9 cellular contexts compared by ENCODE assay signal in genomic region chr17:75996665-75997590, GRCh38. TPM values are rescaled to one million over a fixed set of nuclear protein-coding genes. Genes with fewer than 3 reads are reported as not detected.
DNase-seq lines count a peak whose midpoint lies in the region; ATAC-seq and TF ChIP-seq lines count a peak whose summit lies in the region.
"Had no signal": no experiment of that assay in that cellular context is flagged by ENCODE, and none has a peak within 500 bp of the region (broad histone marks: within the 10 kb centered on the region; RNA-seq: fewer than 3 reads in every experiment).

No MANE protein-coding gene starts in this region.

- POLR2A ChIA-PET in activated CD4-positive, alpha-beta T cell treated with anti-CD3 and anti-CD28 coated beads for 36 hours (lab: Charles Lee): interaction anchor here (0.5 to 0.6 kb wide), 2 partner anchors 16 to 121 kb away, joined by 3 to 7 read pairs; no protein-coding TSS in a partner anchor

- peak overlapping the region; percentile 87 for H3K27ac Mint-ChIP-seq in activated CD4-positive, alpha-beta T cell treated with anti-CD3 and anti-CD28 coated beads for 36 hours
- H3K27ac Mint-ChIP-seq in chondrocyte (ENCODE audit: unreplicated experiment): peak overlapping the region; percentile 60

- H3K36me3 Mint-ChIP-seq in activated CD4-positive, alpha-beta T cell treated with anti-CD3 and anti-CD28 coated beads for 36 hours (ENCODE audit: low read depth): no peaks in the 10 kb centered on the region
- peaks cover 12% of the 10 kb centered on the region for H3K36me3 Mint-ChIP-seq in chondrocyte (ENCODE audit: low read depth)

- CTCF ChIA-PET in activated CD4-positive, alpha-beta T cell treated with anti-CD3 and anti-CD28 coated beads for 36 hours (lab: Charles Lee): interaction anchor here (0.7 to 11.1 kb wide), 13 partner anchors 9 to 481 kb away, joined by 3 to 139 read pairs (median 4); partner anchors contain the start of genes ACOX1, TEN1 and TSEN54

- intact Hi-C loops in activated CD4-positive, alpha-beta T cell treated with anti-CD3 and anti-CD28 coated beads for 36 hours (cut with DNase I, micrococcal nuclease): no loop called here

- no peak for TF ChIP-seq CTCF in chondrocyte (IDR thresholded peaks at IDR 0.05)
- TF ChIP-seq CTCF in BE2C (IDR thresholded peaks at IDR 0.05; ENCODE audit: low read depth, low read length): no peak

- ATAC-seq in activated CD4-positive, alpha-beta T cell treated with anti-CD3 and anti-CD28 coated beads for 36 hours: peak; percentile 71
- no peak for ATAC-seq in HG02642 (IDR thresholded peaks at IDR 0.05; ENCODE audit: poor library complexity, unreplicated experiment)

- peak overlapping the region; percentile 34 for H3K4me3 Mint-ChIP-seq in activated CD4-positive, alpha-beta T cell treated with anti-CD3 and anti-CD28 coated beads for 36 hours
- H3K4me3 Mint-ChIP-seq in chondrocyte (ENCODE audit: unreplicated experiment): no peak overlapping the region

- no peaks in the 10 kb centered on the region for H3K27me3 Mint-ChIP-seq in activated CD4-positive, alpha-beta T cell treated with anti-CD3 and anti-CD28 coated beads for 36 hours
- H3K27me3 Mint-ChIP-seq in chondrocyte (ENCODE audit: low read depth): no peaks in the 10 kb centered on the region

- H3K9me3 Mint-ChIP-seq in activated CD4-positive, alpha-beta T cell treated with anti-CD3 and anti-CD28 coated beads for 36 hours (ENCODE audit: low read depth): no peaks in the 10 kb centered on the region
- no peaks in the 10 kb centered on the region for H3K9me3 Mint-ChIP-seq in chondrocyte (ENCODE audit: low read depth)

- H3K27me3 ChIP-seq in SJCRH30: no peaks in the 10 kb centered on the region
- no peaks in the 10 kb centered on the region for H3K27me3 ChIP-seq in BE2C

- peak overlapping the region; percentile 36 for H3K4me3 ChIP-seq in SJCRH30
- H3K4me3 ChIP-seq in BE2C (ENCODE audit: low read depth, low read length): no peak overlapping the region
- H3K4me3 ChIP-seq: A549 had no signal

- H3K4me1 ChIP-seq in SJCRH30: peaks cover 8% of the 10 kb centered on the region
- H3K4me1 ChIP-seq in BE2C: no peaks in the 10 kb centered on the region

- peak; percentile 63 for DNase-seq in activated CD4-positive, alpha-beta T cell treated with anti-CD3 and anti-CD28 coated beads for 36 hours
- DNase-seq in activated CD4-positive, alpha-beta T cell treated with anti-CD3 and anti-CD28 coated beads, Interleukin-2, amount 50 U/mL, for 4 hours: no peak
- DNase-seq in SJCRH30 (peak; percentile 83 to 84), chondrocyte (ENCODE audit: low spot score) (peak; percentile 63), myocyte (ENCODE audit: low read depth) (peak; percentile 16), BE2C (no peak), activated gamma-delta T cell treated with Interleukin-2 at 50 U/mL for 16 hours (no peak)

- H3K4me1 Mint-ChIP-seq in activated CD4-positive, alpha-beta T cell treated with anti-CD3 and anti-CD28 coated beads for 36 hours: peaks cover 14% of the 10 kb centered on the region
- H3K4me1 Mint-ChIP-seq in chondrocyte (ENCODE audit: low read depth): peaks cover 10% of the 10 kb centered on the region

- peak overlapping the region; percentile 22; the same call in 1 of the 2 replicates for H3K27ac ChIP-seq in SJCRH30

- no peaks in the 10 kb centered on the region for H3K36me3 ChIP-seq in SJCRH30
- peaks cover 5% of the 10 kb centered on the region for H3K36me3 ChIP-seq in BE2C

- H3K9me3 ChIP-seq in SJCRH30 (replicated peaks) (no peaks in the 10 kb centered on the region), BE2C (no peaks in the 10 kb centered on the region)
- H3K9me3 ChIP-seq: A549 had no signal

RNA-seq across cellular contexts. Expression of gene CDK3, which starts 3.7 kb away (rescaled TPM):
- total RNA-seq in activated CD4-positive, alpha-beta T cell treated with anti-CD3 and anti-CD28 coated beads for 36 hours: 1 to 10 TPM; 5.6 to 6.0 TPM
- total RNA-seq in SJCRH30 (2014; rRNA removed; shearing (Covaris generic)): 2.7 and 3.1 TPM in 2 replicates
- total RNA-seq in chondrocyte: 6.3 to 7.1 TPM (median 6.7 TPM) in 3 replicates
- 3.6 and 4.9 TPM in 2 replicates for total RNA-seq in myocyte
- polyA plus RNA-seq in myocyte (2012): 6.2 TPM
- polyA plus RNA-seq in BE2C (2012; ENCODE audit: insufficient read depth, insufficient read length, low read depth): 4.1 TPM

RNA-seq across cellular contexts. Expression of gene TEN1, which starts 17.9 kb away (rescaled TPM):
- 10 to 100 TPM in 1 of 2 experiments, 1 to 10 TPM in 1; 9.8 to 13.6 TPM for total RNA-seq in activated CD4-positive, alpha-beta T cell treated with anti-CD3 and anti-CD28 coated beads for 36 hours
- 11.8 and 17.7 TPM in 2 replicates for total RNA-seq in SJCRH30 (2014; rRNA removed; shearing (Covaris generic))
- total RNA-seq in chondrocyte: 17.1 to 22.2 TPM (median 21.8 TPM) in 3 replicates
- 16.7 and 18.3 TPM in 2 replicates for total RNA-seq in myocyte
- 31.3 TPM for polyA plus RNA-seq in myocyte (2012)
- polyA plus RNA-seq in BE2C (2012; ENCODE audit: insufficient read depth, insufficient read length, low read depth): 22.5 TPM

RNA-seq across cellular contexts. Expression of gene ACOX1, which starts 18.0 kb away (rescaled TPM):
- 10 to 100 TPM; 27.7 to 33.1 TPM for total RNA-seq in activated CD4-positive, alpha-beta T cell treated with anti-CD3 and anti-CD28 coated beads for 36 hours
- 34.8 and 36.4 TPM in 2 replicates for total RNA-seq in SJCRH30 (2014; rRNA removed; shearing (Covaris generic))
- total RNA-seq in chondrocyte (50.2 to 63.3 TPM (median 52.3 TPM) in 3 replicates), myocyte (41.5 and 42.3 TPM in 2 replicates)
- polyA plus RNA-seq in myocyte (2012): 27.4 TPM
- polyA plus RNA-seq in BE2C (2012; ENCODE audit: insufficient read depth, insufficient read length, low read depth): 8.8 TPM

RNA-seq across cellular contexts. Expression of gene EVPL, which starts 30.2 kb away (rescaled TPM):
- total RNA-seq in activated CD4-positive, alpha-beta T cell treated with anti-CD3 and anti-CD28 coated beads for 36 hours: under 1 TPM; 0.04 to 0.16 TPM
- total RNA-seq in SJCRH30 (2014; rRNA removed; shearing (Covaris generic)): 0.63 and 1.1 TPM in 2 replicates
- not detected in 3 replicates for total RNA-seq in chondrocyte
- not detected in 2 replicates for total RNA-seq in myocyte
- polyA plus RNA-seq in myocyte (2012): not detected
- 0.94 TPM for polyA plus RNA-seq in BE2C (2012; ENCODE audit: insufficient read depth, insufficient read length, low read depth)

RNA-seq across cellular contexts. Expression of gene FBF1, which starts 56.1 kb away (rescaled TPM):
- 10 to 100 TPM; 16.2 to 18.0 TPM for total RNA-seq in activated CD4-positive, alpha-beta T cell treated with anti-CD3 and anti-CD28 coated beads for 36 hours
- total RNA-seq in SJCRH30 (2014; rRNA removed; shearing (Covaris generic)): 10.3 and 13.5 TPM in 2 replicates
- total RNA-seq in chondrocyte (6.7 to 19.8 TPM (median 7.5 TPM) in 3 replicates), myocyte (7.8 and 10.4 TPM in 2 replicates)
- polyA plus RNA-seq in myocyte (2012): 11.9 TPM
- 3.9 TPM for polyA plus RNA-seq in BE2C (2012; ENCODE audit: insufficient read depth, insufficient read length, low read depth)

Comparison
In these comparisons a context has a peak if more than half of its experiments do, and no peak if none do; other contexts are left out.
1. DNase-seq: peak in activated CD4-positive, alpha-beta T cell treated with anti-CD3 and anti-CD28 coated beads for 36 hours (single experiment), SJCRH30 (2 of 2), chondrocyte (single experiment) and myocyte (single experiment); none in activated CD4-positive, alpha-beta T cell treated with anti-CD3 and anti-CD28 coated beads, Interleukin-2, amount 50 U/mL, for 4 hours (0 of 2), BE2C (single experiment) and activated gamma-delta T cell treated with Interleukin-2 at 50 U/mL for 16 hours (single experiment).